In the genomic region with DNA sequence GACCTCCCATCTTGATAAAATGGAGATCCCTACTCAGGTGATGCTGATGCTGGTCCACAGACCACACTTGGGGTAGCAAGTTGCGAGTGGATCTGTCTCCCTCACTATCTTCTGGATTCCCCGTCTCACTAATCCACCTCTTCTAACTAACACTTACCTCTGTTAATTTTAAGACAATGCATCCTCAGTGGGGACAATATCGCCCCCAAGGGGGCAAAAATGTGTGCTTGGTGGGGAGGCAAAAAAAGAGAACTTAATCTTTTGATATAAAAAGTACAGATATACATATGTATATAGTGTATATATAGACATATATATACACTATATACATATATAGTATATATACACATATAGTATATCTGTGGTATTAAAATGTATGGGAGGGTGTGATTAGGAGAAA, we compare ENCODE assay signal across 23 cellular contexts. TPM values are rescaled to one million over a fixed set of nuclear protein-coding genes. Genes with fewer than 3 reads are reported as not detected.
DNase-seq lines count a peak whose midpoint lies in the region; ATAC-seq and TF ChIP-seq lines count a peak whose summit lies in the region.
"Had no signal": no experiment of that assay in that cellular context is flagged by ENCODE, and none has a peak within 500 bp of the region (broad histone marks: within the 10 kb centered on the region; RNA-seq: fewer than 3 reads in every experiment).

No MANE protein-coding gene starts in this region.

- no peaks in the 10 kb centered on the region for H3K9me3 Mint-ChIP-seq in natural killer cell
- H3K9me3 Mint-ChIP-seq in natural killer cell treated with Interleukin-12 subunit alpha and Interleukin-12 subunit beta and Interleukin-15 and Interleukin-18, amount 100 ng/mL, for 72 hours: no peaks in the 10 kb centered on the region
- no peaks in the 10 kb centered on the region for H3K9me3 Mint-ChIP-seq in progenitor cell of endocrine pancreas (ENCODE audit: low read depth)
- H3K9me3 Mint-ChIP-seq: activated naive CD8-positive, alpha-beta T cell treated with anti-CD3 and anti-CD28 coated beads for 36 hours; naive thymus-derived CD4-positive, alpha-beta T cell had no signal

- H3K27me3 Mint-ChIP-seq in natural killer cell (ENCODE audit: low read depth in 2 of 2) (no peaks in the 10 kb centered on the region), progenitor cell of endocrine pancreas (peaks cover 43% of the 10 kb centered on the region)
- H3K27me3 Mint-ChIP-seq in natural killer cell treated with Interleukin-12 subunit alpha and Interleukin-12 subunit beta and Interleukin-15 and Interleukin-18, amount 100 ng/mL, for 72 hours: peaks cover 0 to 3% of the 10 kb centered on the region in 2 donors

- TF ChIP-seq CTCF in natural killer cell (IDR thresholded peaks at IDR 0.05) (peak; percentile 31), NB4 (IDR thresholded peaks at IDR 0.05; ENCODE audit: low read depth, low read length) (peak; percentile 31), choroid plexus epithelial cell (conservative IDR thresholded peaks at IDR 0.05; ENCODE audit: low read depth, low read length) (peak; percentile 5), progenitor cell of endocrine pancreas (IDR thresholded peaks at IDR 0.05; ENCODE audit: unreplicated experiment) (no peak)

- H3K36me3 Mint-ChIP-seq in natural killer cell: no peaks in the 10 kb centered on the region
- no peaks in the 10 kb centered on the region for H3K36me3 Mint-ChIP-seq in natural killer cell treated with Interleukin-12 subunit alpha and Interleukin-12 subunit beta and Interleukin-15 and Interleukin-18, amount 100 ng/mL, for 72 hours
- no peaks in the 10 kb centered on the region for H3K36me3 Mint-ChIP-seq in progenitor cell of endocrine pancreas (ENCODE audit: insufficient read depth)
- H3K36me3 Mint-ChIP-seq: activated naive CD8-positive, alpha-beta T cell treated with anti-CD3 and anti-CD28 coated beads for 36 hours had no signal

- TF ChIP-seq POLR2A in NB4 (IDR thresholded peaks at IDR 0.05; ENCODE audit: extremely low read depth, insufficient read length): no peak

- DNase-seq in natural killer cell: no peak
- no peak for DNase-seq in natural killer cell treated with Interleukin-12 subunit alpha and Interleukin-12 subunit beta and Interleukin-15 and Interleukin-18, amount 100 ng/mL, for 72 hours (ENCODE audit: low spot score)
- DNase-seq in NB4 (ENCODE audit: low read depth): no peak
- no peak for DNase-seq in choroid plexus epithelial cell (ENCODE audit: low read depth)
- DNase-seq in dedifferentiated amniotic fluid mesenchymal stem cell (ENCODE audit: extremely low spot score): no peak
- DNase-seq in progenitor cell of endocrine pancreas (ENCODE audit: low spot score, unreplicated experiment): no peak
- DNase-seq: activated CD8-positive, alpha-beta memory T cell treated with anti-CD3 and anti-CD28 coated beads, Interleukin-2, amount 50 U/mL, for 48 hours; activated naive CD8-positive, alpha-beta T cell treated with anti-CD3 and anti-CD28 coated beads for 36 hours; AML-193; H7; Kasumi-1; mammary epithelial cell; NCI-H1436; NCI-H2227 treated with DMSO at 0.1 percent for 48 hours; NK-92 treated with Interleukin-12 subunit alpha and Interleukin-12 subunit beta, amount 100 ng/mL, for 24 hours; psoas muscle; SHP77; T-helper 17 cell had no signal

- intact Hi-C loops in natural killer cell (cut with micrococcal nuclease): no loop called here

- peak overlapping the region; percentile 94 for H3K4me3 Mint-ChIP-seq in natural killer cell
- H3K4me3 Mint-ChIP-seq in natural killer cell treated with Interleukin-12 subunit alpha and Interleukin-12 subunit beta and Interleukin-15 and Interleukin-18, amount 100 ng/mL, for 72 hours: no peak overlapping the region
- no peak overlapping the region for H3K4me3 Mint-ChIP-seq in progenitor cell of endocrine pancreas (ENCODE audit: low read depth)
- H3K4me3 Mint-ChIP-seq: activated naive CD8-positive, alpha-beta T cell treated with anti-CD3 and anti-CD28 coated beads for 36 hours; T-helper 17 cell had no signal

- H3K4me3 ChIP-seq in NB4 (ENCODE audit: low read depth, low read length): no peak overlapping the region
- no peak overlapping the region for H3K4me3 ChIP-seq in choroid plexus epithelial cell (ENCODE audit: low read depth, low read length)
- H3K4me3 ChIP-seq: psoas muscle, thoracic aorta had no signal

- ATAC-seq in natural killer cell: no peak
- ATAC-seq in natural killer cell treated with Interleukin-12 subunit alpha and Interleukin-12 subunit beta and Interleukin-15 and Interleukin-18, amount 100 ng/mL, for 72 hours: no peak
- ATAC-seq in GM18517 (IDR thresholded peaks at IDR 0.05; ENCODE audit: unreplicated experiment): no peak
- ATAC-seq: esophagus mucosa; naive thymus-derived CD4-positive, alpha-beta T cell; psoas muscle; T-helper 17 cell had no signal

- peaks cover 0 to 51% of the 10 kb centered on the region in 2 donors for H3K4me1 Mint-ChIP-seq in natural killer cell
- peaks cover 29 to 30% of the 10 kb centered on the region in 2 donors for H3K4me1 Mint-ChIP-seq in natural killer cell treated with Interleukin-12 subunit alpha and Interleukin-12 subunit beta and Interleukin-15 and Interleukin-18, amount 100 ng/mL, for 72 hours (ENCODE audit: low read depth in 2 of 2)
- peaks cover 13% of the 10 kb centered on the region for H3K4me1 Mint-ChIP-seq in progenitor cell of endocrine pancreas (ENCODE audit: low read depth)

- H3K27ac Mint-ChIP-seq in natural killer cell (peak overlapping the region in 1 of 2 donors; percentile 68), progenitor cell of endocrine pancreas (no peak overlapping the region)
- no peak overlapping the region for H3K27ac Mint-ChIP-seq in natural killer cell treated with Interleukin-12 subunit alpha and Interleukin-12 subunit beta and Interleukin-15 and Interleukin-18, amount 100 ng/mL, for 72 hours
- H3K27ac Mint-ChIP-seq: activated naive CD8-positive, alpha-beta T cell treated with anti-CD3 and anti-CD28 coated beads for 36 hours; naive thymus-derived CD4-positive, alpha-beta T cell; T-helper 17 cell had no signal

RNA-seq across cellular contexts. Expression of a gene that starts 4.3 kb away (rescaled TPM):
- total RNA-seq in natural killer cell (1 to 10 TPM; 3.0 to 3.6 (median 3.5) TPM), progenitor cell of endocrine pancreas (0.14 and 0.18 TPM in 2 replicates)
- total RNA-seq in natural killer cell treated with Interleukin-12 subunit alpha and Interleukin-12 subunit beta and Interleukin-15 and Interleukin-18, amount 100 ng/mL, for 72 hours: under 1 TPM; 0.29 to 0.50 TPM
- total RNA-seq: activated naive CD8-positive, alpha-beta T cell treated with anti-CD3 and anti-CD28 coated beads for 36 hours; dermis microvascular lymphatic vessel endothelial cell; mammary epithelial cell; psoas muscle; thoracic aorta had no signal
